In genomic region chr13:77325371-77325941, GRCh38 we compare ENCODE assay signal across 1 cellular context.
TF ChIP-seq lines count a peak whose summit lies in the region.

No MANE protein-coding gene starts in this region.

TF ChIP-seq in neural cell, 6 proteins besides CTCF, POLR2A, EP300 and RAD21 (continued from another document):
- TF ChIP-seq REST (IDR thresholded peaks at IDR 0.05; ENCODE audit: borderline replicate concordance), result no peak
- TF ChIP-seq MXI1 (conservative IDR thresholded peaks at IDR 0.05; ENCODE audit: poor library complexity, severe bottlenecking), result no peak
- TF ChIP-seq SMC3 (conservative IDR thresholded peaks at IDR 0.05; ENCODE audit: poor library complexity), result no peak
- no peak for TF ChIP-seq EZH2 (IDR thresholded peaks at IDR 0.05; ENCODE audit: borderline replicate concordance, insufficient read depth, low read length, poor library complexity, severe bottlenecking)
